Comparison of ENCODE assay signal across 8 cellular contexts in genomic region chr9:32551491-32552049, GRCh38. TPM values are rescaled to one million over a fixed set of nuclear protein-coding genes. Genes with fewer than 3 reads are reported as not detected.
DNase-seq lines count a peak whose midpoint lies in the region; ATAC-seq and TF ChIP-seq lines count a peak whose summit lies in the region.

No MANE protein-coding gene starts in this region.

- H3K4me1 Mint-ChIP-seq in activated naive CD8-positive, alpha-beta T cell treated with anti-CD3 and anti-CD28 coated beads for 36 hours: peaks cover 40% of the 10 kb centered on the region

- no peaks in the 10 kb centered on the region for H3K9me3 Mint-ChIP-seq in activated naive CD8-positive, alpha-beta T cell treated with anti-CD3 and anti-CD28 coated beads for 36 hours

- peak overlapping the region; percentile 100 for H3K4me3 Mint-ChIP-seq in activated naive CD8-positive, alpha-beta T cell treated with anti-CD3 and anti-CD28 coated beads for 36 hours

- H3K36me3 Mint-ChIP-seq in activated naive CD8-positive, alpha-beta T cell treated with anti-CD3 and anti-CD28 coated beads for 36 hours: peaks cover 35% of the 10 kb centered on the region

- no peak for TF ChIP-seq CTCF in RWPE2 (IDR thresholded peaks at IDR 0.05; ENCODE audit: poor library complexity, severe bottlenecking)

- H3K27me3 ChIP-seq in RWPE2 (ENCODE audit: insufficient read depth, poor library complexity, severe bottlenecking): no peaks in the 10 kb centered on the region

- no peaks in the 10 kb centered on the region for H3K27me3 Mint-ChIP-seq in activated naive CD8-positive, alpha-beta T cell treated with anti-CD3 and anti-CD28 coated beads for 36 hours

- H3K9me3 ChIP-seq in RWPE2 (ENCODE audit: severe bottlenecking): no peaks in the 10 kb centered on the region

- peak overlapping the region; percentile 99 for H3K27ac Mint-ChIP-seq in activated naive CD8-positive, alpha-beta T cell treated with anti-CD3 and anti-CD28 coated beads for 36 hours

- H3K4me1 ChIP-seq in RWPE2 (ENCODE audit: insufficient read depth, poor library complexity, severe bottlenecking): peaks cover 12% of the 10 kb centered on the region

- H3K4me3 ChIP-seq in RWPE2 (ENCODE audit: severe bottlenecking): peak overlapping the region; percentile 95

- DNase-seq in DMS53 treated with DMSO at 0.1 percent for 48 hours (lab: John Stamatoyannopoulos, UW; ENCODE audit: unreplicated experiment) (peak; percentile 71), RWPE2 (ENCODE audit: low spot score) (no peak), left ventricle myocardium superior (peak; percentile 43), renal cortical epithelial cell (ENCODE audit: low read depth) (peak; percentile 4)
- peak; percentile 46 for DNase-seq in activated naive CD8-positive, alpha-beta T cell treated with anti-CD3 and anti-CD28 coated beads for 36 hours

- peaks cover 33% of the 10 kb centered on the region for H3K36me3 ChIP-seq in RWPE2 (ENCODE audit: low read depth)

- peak overlapping the region; percentile 75 for H3K27ac ChIP-seq in RWPE2 (ENCODE audit: poor library complexity, severe bottlenecking)

- ATAC-seq in HG03354 (IDR thresholded peaks at IDR 0.05; ENCODE audit: poor library complexity, severe bottlenecking, unreplicated experiment): peak; percentile 17
- ATAC-seq in RWPE2 (ENCODE audit: low read depth): no peak
- peak; percentile 6 for ATAC-seq in left ventricle myocardium superior
- ATAC-seq in GM18870 (IDR thresholded peaks at IDR 0.05; ENCODE audit: unreplicated experiment): no peak
- no peak for ATAC-seq in GM18861 (IDR thresholded peaks at IDR 0.05; ENCODE audit: unreplicated experiment)

- intact Hi-C loops in left ventricle myocardium superior (cut with micrococcal nuclease): loop anchor here (2.0 kb wide), 1 partner anchor 21 kb away; the partner anchor contains the start of gene NDUFB6

RNA-seq across cellular contexts. Expression of gene SMIM27, which starts 0.6 kb away (rescaled TPM):
- 10 to 100 TPM; 13.3 to 15.9 TPM for total RNA-seq in activated naive CD8-positive, alpha-beta T cell treated with anti-CD3 and anti-CD28 coated beads for 36 hours
- total RNA-seq in left ventricle myocardium superior (19.1 TPM), renal cortical epithelial cell (2.3 and 6.8 TPM in 2 replicates)

RNA-seq across cellular contexts. Expression of gene TOPORS, which starts 0.8 kb away (rescaled TPM):
- total RNA-seq in activated naive CD8-positive, alpha-beta T cell treated with anti-CD3 and anti-CD28 coated beads for 36 hours: 10 to 100 TPM; 21.1 to 21.7 TPM
- total RNA-seq in left ventricle myocardium superior: 9.4 TPM
- total RNA-seq in renal cortical epithelial cell: 44.3 and 49.0 TPM in 2 replicates

RNA-seq across cellular contexts. Expression of gene NDUFB6, which starts 21.4 kb away (rescaled TPM):
- 10 to 100 TPM; 59.3 to 60.2 TPM for total RNA-seq in activated naive CD8-positive, alpha-beta T cell treated with anti-CD3 and anti-CD28 coated beads for 36 hours
- total RNA-seq in left ventricle myocardium superior (180 TPM), renal cortical epithelial cell (43.8 and 73.6 TPM in 2 replicates)

RNA-seq across cellular contexts. Expression of gene RIGI, which starts 25.6 kb away (rescaled TPM):
- total RNA-seq in activated naive CD8-positive, alpha-beta T cell treated with anti-CD3 and anti-CD28 coated beads for 36 hours: 1 to 10 TPM; 8.6 to 9.9 TPM
- total RNA-seq in left ventricle myocardium superior: 4.5 TPM
- total RNA-seq in renal cortical epithelial cell: 28.6 and 49.7 TPM in 2 replicates

Comparison
In these comparisons a context has a peak if more than half of its experiments do, and no peak if none do; other contexts are left out.
1. ATAC-seq: peak in HG03354 (single experiment) and left ventricle myocardium superior (single experiment); none in RWPE2 (single experiment), GM18870 (single experiment) and GM18861 (single experiment).